1 cellular context compared by ENCODE assay signal in the genomic region with DNA sequence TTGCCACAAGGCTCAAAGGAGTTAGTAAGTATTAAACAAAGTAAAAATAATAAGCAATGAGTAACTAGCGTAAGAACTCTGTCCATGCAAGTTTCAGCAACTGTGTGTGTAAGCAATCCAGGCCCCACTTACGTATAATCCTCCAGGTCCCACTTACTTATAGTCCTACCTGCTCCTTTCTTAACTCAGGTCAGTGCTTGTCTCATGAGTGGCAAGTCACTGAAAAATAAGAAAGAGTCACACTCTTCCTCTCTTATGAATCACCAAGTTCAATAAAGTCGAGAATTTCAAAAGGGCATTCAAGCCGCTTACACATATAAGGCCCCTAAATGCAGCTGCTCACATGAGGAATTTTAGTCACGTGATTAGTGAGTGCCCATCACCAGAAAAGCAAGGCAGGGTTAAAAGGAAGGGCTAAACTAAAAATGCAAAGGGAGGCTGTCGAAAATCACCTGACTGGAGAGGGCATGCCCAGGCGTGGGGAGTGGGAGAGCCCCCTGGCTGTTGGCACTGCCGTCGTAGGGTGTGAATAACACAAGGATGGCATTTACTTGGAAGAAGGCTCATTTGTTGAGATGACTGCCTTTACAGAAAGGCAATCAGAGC.
TF ChIP-seq lines count a peak whose summit lies in the region.

No MANE protein-coding gene starts in this region.

TF ChIP-seq in GM12878, 131 proteins besides CTCF, POLR2A, EP300 and RAD21:
- TF ChIP-seq, protein P1, sequence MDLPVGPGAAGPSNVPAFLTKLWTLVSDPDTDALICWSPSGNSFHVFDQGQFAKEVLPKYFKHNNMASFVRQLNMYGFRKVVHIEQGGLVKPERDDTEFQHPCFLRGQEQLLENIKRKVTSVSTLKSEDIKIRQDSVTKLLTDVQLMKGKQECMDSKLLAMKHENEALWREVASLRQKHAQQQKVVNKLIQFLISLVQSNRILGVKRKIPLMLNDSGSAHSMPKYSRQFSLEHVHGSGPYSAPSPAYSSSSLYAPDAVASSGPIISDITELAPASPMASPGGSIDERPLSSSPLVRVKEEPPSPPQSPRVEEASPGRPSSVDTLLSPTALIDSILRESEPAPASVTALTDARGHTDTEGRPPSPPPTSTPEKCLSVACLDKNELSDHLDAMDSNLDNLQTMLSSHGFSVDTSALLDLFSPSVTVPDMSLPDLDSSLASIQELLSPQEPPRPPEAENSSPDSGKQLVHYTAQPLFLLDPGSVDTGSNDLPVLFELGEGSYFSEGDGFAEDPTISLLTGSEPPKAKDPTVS (IDR thresholded peaks at IDR 0.05; ENCODE audit: low read depth, low read length) = no peak
- no peak for TF ChIP-seq KDM1A (IDR thresholded peaks at IDR 0.05; ENCODE audit: borderline replicate concordance)
- TF ChIP-seq TAF1 (IDR thresholded peaks at IDR 0.05; ENCODE audit: borderline replicate concordance, low read depth, low read length) = no peak
- no peak for TF ChIP-seq SUPT20H (IDR thresholded peaks at IDR 0.05; ENCODE audit: borderline replicate concordance, control insufficient read depth, low read depth, low read length)
- no peak for TF ChIP-seq SREBF2 (IDR thresholded peaks at IDR 0.05; ENCODE audit: low read length)
TF ChIP-seq in GM12878: peak in this region for 0.
